In the genomic region with DNA sequence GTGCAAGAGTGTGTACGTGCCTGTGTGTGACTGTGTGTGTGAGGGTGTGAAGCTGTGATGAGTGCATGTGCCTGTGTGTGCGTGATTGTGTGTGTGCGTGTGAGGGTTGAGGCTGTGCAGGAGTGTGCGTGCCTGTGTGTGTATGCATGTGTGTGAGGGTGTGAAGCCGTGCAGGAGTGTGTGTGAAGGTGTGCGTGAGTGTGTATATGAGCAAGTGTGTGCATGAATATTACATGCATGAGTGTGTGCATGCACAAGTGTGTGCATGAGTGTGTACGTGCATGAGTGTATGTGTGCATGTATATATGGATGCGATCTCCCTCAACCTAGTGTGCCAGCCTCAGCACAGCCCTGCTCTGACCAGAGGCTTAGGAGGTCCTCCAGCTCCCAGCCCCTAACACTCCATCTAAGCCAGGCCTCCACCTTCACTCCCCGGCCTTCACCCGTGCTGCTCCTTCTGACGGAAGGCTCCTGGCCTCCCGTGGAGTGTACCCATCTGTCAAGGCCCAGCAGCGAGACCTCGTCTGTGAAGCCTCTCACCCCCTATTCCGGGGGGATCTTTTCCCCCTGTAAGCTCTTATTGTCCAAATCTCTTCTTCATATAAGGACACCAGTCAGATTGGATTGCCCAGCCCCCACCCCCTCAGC, we compare ENCODE assay signal across 29 cellular contexts. TPM values are rescaled to one million over a fixed set of nuclear protein-coding genes. Genes with fewer than 3 reads are reported as not detected.
"Had no signal": no experiment of that assay in that cellular context is flagged by ENCODE, and none has a peak within 500 bp of the region (broad histone marks: within the 10 kb centered on the region; RNA-seq: fewer than 3 reads in every experiment).

No MANE protein-coding gene starts in this region.

- H3K4me1 ChIP-seq: body of pancreas, psoas muscle, thyroid gland had no signal

- H3K27ac ChIP-seq: body of pancreas, psoas muscle, thyroid gland, uterus had no signal

- H3K36me3 Mint-ChIP-seq: activated naive CD8-positive, alpha-beta T cell treated with anti-CD3 and anti-CD28 coated beads for 36 hours; natural killer cell had no signal

- H3K4me3 ChIP-seq: body of pancreas, ovary, psoas muscle, right atrium auricular region, thyroid gland, uterus had no signal

- H3K9me3 ChIP-seq: body of pancreas, ovary, psoas muscle, right atrium auricular region, thyroid gland, uterus had no signal

- FAIRE-seq: islet of Langerhans had no signal

- H3K4me1 Mint-ChIP-seq: natural killer cell had no signal

- H3K9me3 Mint-ChIP-seq: activated naive CD8-positive, alpha-beta T cell treated with anti-CD3 and anti-CD28 coated beads for 36 hours; activated T-cell treated with anti-CD3 and anti-CD28 coated beads, Interleukin-2, amount 50 U/mL, for 4 hours; dendritic cell treated with granulocyte-macrophage colony-stimulating factor and Interleukin-4, amounts not matched to agents 40 ng/mL and 50 ng/mL, for 4 days; natural killer cell had no signal

- ATAC-seq: activated T-cell treated with anti-CD3 and anti-CD28 coated beads, Interleukin-2, amount 50 U/mL, for 4 hours; body of pancreas; natural killer cell; psoas muscle; stimulated activated naive CD8-positive, alpha-beta T cell treated with anti-CD3 and anti-CD28 coated beads, Interleukin-15, Interleukin-2, amounts not matched to agents 100 U/mL and 50 U/mL, for 24 hours; T-helper 17 cell had no signal

- H3K36me3 ChIP-seq: ovary, right atrium auricular region, thyroid gland, uterus had no signal

- DNase-seq: activated CD4-positive, alpha-beta T cell treated with anti-CD3 and anti-CD28 coated beads for 4 hours; activated CD4-positive, alpha-beta T cell treated with anti-CD3 and anti-CD28 coated beads, Interleukin-2, amount 50 U/mL, for 48 hours; activated CD4-positive, CD25-positive, alpha-beta regulatory T cell; activated CD8-positive, alpha-beta memory T cell treated with anti-CD3 and anti-CD28 coated beads, Interleukin-2, amount 50 U/mL, for 48 hours; activated naive CD4-positive, alpha-beta T cell treated with Interleukin-2 at 50 U/mL for 16 hours; activated naive CD8-positive, alpha-beta T cell treated with anti-CD3 and anti-CD28 coated beads for 36 hours; activated T-cell treated with anti-CD3 and anti-CD28 coated beads, Interleukin-2, amount 50 U/mL, for 4 hours; body of pancreas; effector CD4-positive, alpha-beta T cell; erythroblast; foreskin fibroblast; hippocampal formation; left ventricle myocardium superior; mammary epithelial cell; midbrain; natural killer cell; ovary; psoas muscle; stimulated activated CD4-positive, alpha-beta T cell treated with anti-CD3 and anti-CD28 coated beads, Interleukin-12 subunit alpha, Interleukin-12 subunit beta, amount 100 ng/mL, for 4 hours; stimulated activated CD4-positive, alpha-beta T cell treated with anti-CD3 and anti-CD28 coated beads, Interleukin-4, amount 100 ng/mL, for 4 hours; stimulated activated naive CD8-positive, alpha-beta T cell treated with anti-CD3 and anti-CD28 coated beads, Interleukin-15, Interleukin-2, amounts not matched to agents 100 U/mL and 50 U/mL, for 24 hours; T-helper 17 cell; thyroid gland; uterus had no signal

- H3K27me3 ChIP-seq: body of pancreas, ovary, right atrium auricular region, thyroid gland, uterus had no signal

- H3K27ac Mint-ChIP-seq: activated naive CD8-positive, alpha-beta T cell treated with anti-CD3 and anti-CD28 coated beads for 36 hours; dendritic cell treated with granulocyte-macrophage colony-stimulating factor and Interleukin-4, amounts not matched to agents 40 ng/mL and 50 ng/mL, for 4 days; natural killer cell; T-helper 17 cell had no signal

- H3K4me3 Mint-ChIP-seq: activated naive CD8-positive, alpha-beta T cell treated with anti-CD3 and anti-CD28 coated beads for 36 hours; activated T-cell treated with anti-CD3 and anti-CD28 coated beads, Interleukin-2, amount 50 U/mL, for 4 hours; dendritic cell treated with granulocyte-macrophage colony-stimulating factor and Interleukin-4, amounts not matched to agents 40 ng/mL and 50 ng/mL, for 4 days; natural killer cell; T-helper 17 cell had no signal

RNA-seq across cellular contexts. Expression of a gene that starts 19.9 kb away (rescaled TPM):
- total RNA-seq: activated CD8-positive, alpha-beta memory T cell treated with anti-CD3 and anti-CD28 coated beads for 36 hours; activated naive CD8-positive, alpha-beta T cell treated with anti-CD3 and anti-CD28 coated beads for 36 hours; fibroblast of lung; natural killer cell had no signal
- polyA plus RNA-seq: fibroblast of lung had no signal
